Comparison of ENCODE assay signal across 9 cellular contexts in the genomic region with DNA sequence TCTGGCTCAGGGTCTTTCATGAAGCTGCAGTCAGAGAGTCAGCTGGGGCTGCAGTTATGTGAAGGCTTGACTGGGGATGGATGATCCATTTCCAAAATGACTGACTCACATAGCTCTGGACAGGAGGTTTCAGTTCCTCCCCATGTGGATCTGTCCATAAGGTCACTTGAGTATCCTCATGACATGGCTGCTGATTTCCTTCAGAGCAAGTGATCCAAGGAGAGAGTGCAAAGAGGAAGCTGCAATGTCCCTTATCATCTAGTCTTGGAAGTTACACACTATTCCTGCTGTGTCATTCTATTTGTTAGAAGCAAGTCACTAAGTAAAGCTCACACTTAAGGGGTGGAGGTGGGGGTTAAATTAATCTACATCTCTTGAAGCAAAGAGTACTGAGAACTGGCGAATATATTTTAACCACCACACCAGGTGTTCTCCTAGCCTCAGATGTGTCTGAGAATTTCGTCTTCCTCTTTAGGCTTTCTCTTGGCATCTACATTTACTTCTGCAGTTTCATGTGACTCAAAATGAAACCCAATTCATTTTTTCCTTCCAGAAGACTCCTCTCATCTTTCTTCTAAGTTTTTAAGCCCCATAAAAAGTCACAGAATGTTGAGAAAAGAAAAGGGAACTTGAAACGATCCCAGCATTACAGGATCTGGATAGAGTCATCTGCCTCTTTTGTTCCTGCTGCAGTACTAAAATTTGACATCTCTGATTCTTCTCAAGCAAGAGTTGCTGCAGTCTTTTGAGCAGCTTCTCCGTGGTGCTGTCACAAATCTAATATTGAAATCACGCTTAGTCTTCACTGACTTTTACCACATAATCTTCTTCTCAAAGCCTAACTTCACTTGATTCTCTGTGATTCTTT. TPM values are rescaled to one million over a fixed set of nuclear protein-coding genes. Genes with fewer than 3 reads are reported as not detected.
DNase-seq lines count a peak whose midpoint lies in the region; ATAC-seq, FAIRE-seq and TF ChIP-seq lines count a peak whose summit lies in the region.
"Had no signal": no experiment of that assay in that cellular context is flagged by ENCODE, and none has a peak within 500 bp of the region (broad histone marks: within the 10 kb centered on the region; RNA-seq: fewer than 3 reads in every experiment).

No MANE protein-coding gene starts in this region.

- H3K4me3 ChIP-seq in pancreas = no peak overlapping the region

- H3K9me3 ChIP-seq in pancreas = no peaks in the 10 kb centered on the region

- H3K4me3 Mint-ChIP-seq in activated T-helper 17 cell treated with anti-CD3 and anti-CD28 coated beads, Interleukin-2, amount 50 U/mL, for 72 hours = peak overlapping the region; percentile 5

- no peak for DNase-seq in stimulated activated CD8-positive, alpha-beta memory T cell treated with anti-CD3 and anti-CD28 coated beads, Interleukin-4, amount 100 ng/mL, for 48 hours
- DNase-seq in NCI-H1436 treated with DMSO at 0.1 percent for 48 hours (lab: John Stamatoyannopoulos, UW) = no peak
- DNase-seq in pancreas = no peak
- DNase-seq in GOT3 (lab: John Stamatoyannopoulos, UW) = no peak
- DNase-seq: NCI-H1417 treated with DMSO at 0.1 percent for 48 hours had no signal

- FAIRE-seq in pancreas (lab: Jason Lieb, UNC) = no peak

- ATAC-seq in GM18498 (IDR thresholded peaks at IDR 0.05; ENCODE audit: unreplicated experiment) (peak; percentile 89), GM21390 (IDR thresholded peaks at IDR 0.05; ENCODE audit: unreplicated experiment) (peak; percentile 84), HG03354 (IDR thresholded peaks at IDR 0.05; ENCODE audit: poor library complexity, severe bottlenecking, unreplicated experiment) (peak; percentile 90), pancreas (no peak)
- ATAC-seq in activated T-helper 17 cell treated with anti-CD3 and anti-CD28 coated beads, Interleukin-2, amount 50 U/mL, for 72 hours (replicated peaks) = peak; percentile 66

- 62 to 70% methylated on average over 5 of the region's 5 CpGs for WGBS in pancreas, 2 donors

- H3K4me1 Mint-ChIP-seq in activated T-helper 17 cell treated with anti-CD3 and anti-CD28 coated beads, Interleukin-2, amount 50 U/mL, for 72 hours = peaks cover 9% of the 10 kb centered on the region

- peaks cover 0 to 10% (median 0%) of the 10 kb centered on the region in 4 donors for H3K27me3 ChIP-seq in pancreas

- H3K27ac ChIP-seq in pancreas = no peak overlapping the region

- no peak overlapping the region for H3K27ac Mint-ChIP-seq in activated T-helper 17 cell treated with anti-CD3 and anti-CD28 coated beads, Interleukin-2, amount 50 U/mL, for 72 hours

- peaks cover 4% of the 10 kb centered on the region for H3K27me3 Mint-ChIP-seq in activated T-helper 17 cell treated with anti-CD3 and anti-CD28 coated beads, Interleukin-2, amount 50 U/mL, for 72 hours

- no peaks in the 10 kb centered on the region for H3K9me3 Mint-ChIP-seq in activated T-helper 17 cell treated with anti-CD3 and anti-CD28 coated beads, Interleukin-2, amount 50 U/mL, for 72 hours

- no peaks in the 10 kb centered on the region for H3K4me1 ChIP-seq in pancreas

- no peaks in the 10 kb centered on the region for H3K36me3 Mint-ChIP-seq in activated T-helper 17 cell treated with anti-CD3 and anti-CD28 coated beads, Interleukin-2, amount 50 U/mL, for 72 hours (ENCODE audit: low read depth)

- TF ChIP-seq CTCF in pancreas (IDR thresholded peaks at IDR 0.05) = no peak

- intact Hi-C loops in pancreas (cut with DNase I) = no loop called here

- no peaks in the 10 kb centered on the region for H3K36me3 ChIP-seq in pancreas

RNA-seq across cellular contexts. Expression of a gene that starts 3.8 kb away (rescaled TPM):
- under 1 TPM in 1 of 2 donors, not detected in 1; 0.19 TPM for total RNA-seq in activated T-helper 17 cell treated with anti-CD3 and anti-CD28 coated beads, Interleukin-2, amount 50 U/mL, for 72 hours
- total RNA-seq in pancreas = 10 to 100 TPM in 3 of 6 donors, 1 to 10 TPM in 3; 7.1 to 32.4 (median 9.3) TPM
- polyA plus RNA-seq in pancreas = 1 to 10 TPM; 1.4 to 2.9 TPM

RNA-seq across cellular contexts. Expression of a gene that starts 47.7 kb away (rescaled TPM):
- not detected for total RNA-seq in activated T-helper 17 cell treated with anti-CD3 and anti-CD28 coated beads, Interleukin-2, amount 50 U/mL, for 72 hours
- total RNA-seq in pancreas = 1 to 10 TPM in 1 of 6 donors, under 1 TPM in 5; 0.19 to 2.2 (median 0.53) TPM
- polyA plus RNA-seq in pancreas = 1 to 10 TPM in 1 of 2 donors, under 1 TPM in 1; 0.66 to 2.2 TPM

Comparison
In these comparisons a context has a peak if more than half of its experiments do, and no peak if none do; other contexts are left out.
1. ATAC-seq: peak in GM18498 (single experiment), GM21390 (single experiment), HG03354 (single experiment) and activated T-helper 17 cell treated with anti-CD3 and anti-CD28 coated beads, Interleukin-2, amount 50 U/mL, for 72 hours (single experiment); none in pancreas (0 of 4).
2. RNA of a gene that starts 3.8 kb away (total RNA-seq): 7.1 to 32.4 TPM in pancreas; 0.19 TPM in activated T-helper 17 cell treated with anti-CD3 and anti-CD28 coated beads, Interleukin-2, amount 50 U/mL, for 72 hours; every median in the first group is over 4 times any median in the second.